In genomic region chr6:33792990-33793389, GRCh38 we compare ENCODE assay signal across 1 cellular context.
TF ChIP-seq lines count a peak whose summit lies in the region.

No MANE protein-coding gene starts in this region.

TF ChIP-seq in H1, 55 proteins besides CTCF, POLR2A, EP300 and RAD21:
- TF ChIP-seq, protein P1, sequence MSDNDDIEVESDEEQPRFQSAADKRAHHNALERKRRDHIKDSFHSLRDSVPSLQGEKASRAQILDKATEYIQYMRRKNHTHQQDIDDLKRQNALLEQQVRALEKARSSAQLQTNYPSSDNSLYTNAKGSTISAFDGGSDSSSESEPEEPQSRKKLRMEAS (IDR thresholded peaks at IDR 0.05), result no peak
- TF ChIP-seq CHD7 (IDR thresholded peaks at IDR 0.05; ENCODE audit: insufficient replicate concordance, low read length) (no peak), BRCA1 (IDR thresholded peaks at IDR 0.05; ENCODE audit: low read depth, low read length) (no peak), SIRT6 (IDR thresholded peaks at IDR 0.05; ENCODE audit: low read length) (no peak), CTBP2 (IDR thresholded peaks at IDR 0.05; ENCODE audit: borderline replicate concordance, insufficient read depth, insufficient read length, low read length) (no peak), SUZ12 (IDR thresholded peaks at IDR 0.05; ENCODE audit: low read length) (no peak), MAFK (IDR thresholded peaks at IDR 0.05; ENCODE audit: low read depth, low read length) (no peak), SP2 (IDR thresholded peaks at IDR 0.05; ENCODE audit: low read length) (no peak), KDM5A (IDR thresholded peaks at IDR 0.05; ENCODE audit: low read length) (no peak), SIN3A (conservative IDR thresholded peaks at IDR 0.05 in 1 of 2, IDR thresholded peaks at IDR 0.05 in 1 of 2; ENCODE audit: low read depth in 1 of 2, low read length in 2 of 2) (no peak), NRF1 (IDR thresholded peaks at IDR 0.05; ENCODE audit: low read depth, low read length) (no peak), RXRA (IDR thresholded peaks at IDR 0.05; ENCODE audit: insufficient read depth, low read depth, low read length) (no peak), KDM1A (IDR thresholded peaks at IDR 0.05; ENCODE audit: borderline replicate concordance, low read length) (no peak), SP1 (IDR thresholded peaks at IDR 0.05; ENCODE audit: low read depth, low read length) (no peak), POU5F1 (IDR thresholded peaks at IDR 0.05; ENCODE audit: low read depth, low read length) (no peak), TCF12 (IDR thresholded peaks at IDR 0.05; ENCODE audit: low read depth, low read length) (no peak), CREB1 (IDR thresholded peaks at IDR 0.05) (no peak), CHD1 (IDR thresholded peaks at IDR 0.05; ENCODE audit: low read depth, low read length) (no peak), SRF (IDR thresholded peaks at IDR 0.05; ENCODE audit: low read depth, low read length) (no peak)
- TF ChIP-seq, protein P2, sequence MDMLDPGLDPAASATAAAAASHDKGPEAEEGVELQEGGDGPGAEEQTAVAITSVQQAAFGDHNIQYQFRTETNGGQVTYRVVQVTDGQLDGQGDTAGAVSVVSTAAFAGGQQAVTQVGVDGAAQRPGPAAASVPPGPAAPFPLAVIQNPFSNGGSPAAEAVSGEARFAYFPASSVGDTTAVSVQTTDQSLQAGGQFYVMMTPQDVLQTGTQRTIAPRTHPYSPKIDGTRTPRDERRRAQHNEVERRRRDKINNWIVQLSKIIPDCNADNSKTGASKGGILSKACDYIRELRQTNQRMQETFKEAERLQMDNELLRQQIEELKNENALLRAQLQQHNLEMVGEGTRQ (IDR thresholded peaks at IDR 0.05; ENCODE audit: low read length), result no peak
